Comparison of ENCODE assay signal across 8 cellular contexts in the genomic region with DNA sequence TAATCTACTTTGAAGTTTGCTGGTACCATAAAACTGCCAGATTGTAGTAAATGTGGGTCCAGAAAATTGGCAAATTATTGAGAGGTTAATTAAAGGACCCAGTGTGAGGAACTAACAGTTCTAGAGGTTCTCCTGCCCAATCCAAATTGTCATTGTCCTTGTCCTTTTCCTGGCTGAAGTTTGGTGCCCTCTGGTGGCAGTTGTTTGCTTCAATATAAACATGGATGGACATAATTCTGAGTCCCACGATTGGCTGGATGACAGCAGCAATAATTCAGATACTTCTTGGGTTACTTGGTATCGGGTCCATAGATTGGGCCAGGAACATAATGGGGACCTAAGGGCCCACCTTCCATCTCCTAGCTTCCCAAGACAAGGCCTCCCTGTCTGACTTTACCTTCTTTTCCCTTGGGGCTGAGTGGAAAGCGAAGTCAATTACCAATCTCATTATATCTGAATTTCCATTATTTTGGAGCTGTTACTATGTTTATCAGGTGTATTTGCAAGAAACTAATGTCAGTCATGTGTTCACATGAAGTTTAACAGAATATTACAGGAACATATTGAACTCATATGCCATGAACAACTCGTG.
A peak's percentile ranks its signal among the peaks of the same experiment; 100 is the strongest.
DNase-seq lines count a peak whose midpoint lies in the region; ATAC-seq and TF ChIP-seq lines count a peak whose summit lies in the region.

No MANE protein-coding gene starts in this region.

- H3K36me3 ChIP-seq in GM06990 (ENCODE audit: control insufficient read depth, insufficient read depth, low read length), result peaks cover 23% of the 10 kb centered on the region

- H3K27me3 ChIP-seq in GM06990 (replicated peaks; ENCODE audit: control insufficient read depth, insufficient read depth, low read length), result no peaks in the 10 kb centered on the region

- no peak for ATAC-seq in GM21423 (IDR thresholded peaks at IDR 0.05; ENCODE audit: unreplicated experiment)

- no peak overlapping the region for H3K4me3 ChIP-seq in GM06990 (replicated peaks; ENCODE audit: low read depth, low read length)
- no peak overlapping the region for H3K4me3 ChIP-seq in astrocyte of the cerebellum (ENCODE audit: low read depth, low read length)

- DNase-seq in GM06990 (ENCODE audit: extremely low read depth, insufficient read length) (no peak), NCI-H1436 (lab: John Stamatoyannopoulos, UW) (peak; percentile 63), T-helper 1 cell (peak in 4 of 5 donors; percentile 25 to 62 (median 46)), astrocyte of the cerebellum (ENCODE audit: low read depth) (no peak), iPS-NIHi11 (ENCODE audit: low spot score) (peak; percentile 60), GM19240 (ENCODE audit: insufficient read length, low spot score) (no peak)
- DNase-seq in stimulated activated CD4-positive, alpha-beta T cell treated with anti-CD3 and anti-CD28 coated beads, Interleukin-1b, Interleukin-23, amount 100 ng/mL, for 4 hours (ENCODE audit: low read depth in 2 of 2), result peak; percentile 41 to 47

- in situ Hi-C loops in astrocyte of the cerebellum (cut with HindIII; ENCODE audit: low sequenced_read_pairs), result no loop called here

- TF ChIP-seq CTCF in GM06990 (IDR thresholded peaks at IDR 0.05; ENCODE audit: insufficient read depth, low read length, poor library complexity, severe bottlenecking) (peak; percentile 76), astrocyte of the cerebellum (IDR thresholded peaks at IDR 0.05; ENCODE audit: low read depth, low read length, missing control alignments) (peak; percentile 82)

Comparison
In these comparisons a context has a peak if more than half of its experiments do, and no peak if none do; other contexts are left out.
1. DNase-seq: peak in NCI-H1436 (single experiment), T-helper 1 cell (4 of 5), iPS-NIHi11 (single experiment) and stimulated activated CD4-positive, alpha-beta T cell treated with anti-CD3 and anti-CD28 coated beads, Interleukin-1b, Interleukin-23, amount 100 ng/mL, for 4 hours (2 of 2); none in GM06990 (single experiment), astrocyte of the cerebellum (single experiment) and GM19240 (single experiment).